In the genomic region with DNA sequence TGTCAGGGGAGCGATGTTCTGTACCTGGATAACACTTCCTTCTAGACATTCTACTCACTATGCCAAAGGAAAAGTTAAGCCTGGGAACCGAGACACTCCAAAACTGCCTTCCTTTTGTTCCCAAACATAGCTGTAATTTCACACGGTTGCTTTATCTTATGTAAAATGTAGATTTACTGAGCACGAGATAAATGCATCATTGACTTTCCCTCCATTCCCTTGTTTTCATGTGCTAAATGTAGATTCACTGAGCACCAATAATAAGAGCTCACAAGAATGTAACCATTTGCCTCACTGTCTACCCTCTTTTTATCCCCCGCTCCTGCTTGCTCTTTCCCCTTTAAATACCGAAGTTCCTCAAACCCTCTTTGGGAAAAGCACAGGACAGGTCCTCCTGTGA, we compare ENCODE assay signal across 1 cellular context.
TF ChIP-seq lines count a peak whose summit lies in the region.

No MANE protein-coding gene starts in this region.

TF ChIP-seq in K562, 482 proteins besides CTCF, POLR2A, EP300 and RAD21:
- TF ChIP-seq GTF2A2 (tag; IDR thresholded peaks at IDR 0.05) (no peak), ZNF232 (CRISPR knock-in tag; IDR thresholded peaks at IDR 0.05) (peak; percentile 98), NFE2 (IDR thresholded peaks at IDR 0.05; ENCODE audit: low read depth) (no peak)
- TF ChIP-seq, protein P1, sequence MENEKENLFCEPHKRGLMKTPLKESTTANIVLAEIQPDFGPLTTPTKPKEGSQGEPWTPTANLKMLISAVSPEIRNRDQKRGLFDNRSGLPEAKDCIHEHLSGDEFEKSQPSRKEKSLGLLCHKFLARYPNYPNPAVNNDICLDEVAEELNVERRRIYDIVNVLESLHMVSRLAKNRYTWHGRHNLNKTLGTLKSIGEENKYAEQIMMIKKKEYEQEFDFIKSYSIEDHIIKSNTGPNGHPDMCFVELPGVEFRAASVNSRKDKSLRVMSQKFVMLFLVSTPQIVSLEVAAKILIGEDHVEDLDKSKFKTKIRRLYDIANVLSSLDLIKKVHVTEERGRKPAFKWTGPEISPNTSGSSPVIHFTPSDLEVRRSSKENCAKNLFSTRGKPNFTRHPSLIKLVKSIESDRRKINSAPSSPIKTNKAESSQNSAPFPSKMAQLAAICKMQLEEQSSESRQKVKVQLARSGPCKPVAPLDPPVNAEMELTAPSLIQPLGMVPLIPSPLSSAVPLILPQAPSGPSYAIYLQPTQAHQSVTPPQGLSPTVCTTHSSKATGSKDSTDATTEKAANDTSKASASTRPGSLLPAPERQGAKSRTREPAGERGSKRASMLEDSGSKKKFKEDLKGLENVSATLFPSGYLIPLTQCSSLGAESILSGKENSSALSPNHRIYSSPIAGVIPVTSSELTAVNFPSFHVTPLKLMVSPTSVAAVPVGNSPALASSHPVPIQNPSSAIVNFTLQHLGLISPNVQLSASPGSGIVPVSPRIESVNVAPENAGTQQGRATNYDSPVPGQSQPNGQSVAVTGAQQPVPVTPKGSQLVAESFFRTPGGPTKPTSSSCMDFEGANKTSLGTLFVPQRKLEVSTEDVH (IDR thresholded peaks at IDR 0.05; ENCODE audit: low read depth, partially characterized antibody) = no peak
